16 cellular contexts compared by ENCODE assay signal in the genomic region with DNA sequence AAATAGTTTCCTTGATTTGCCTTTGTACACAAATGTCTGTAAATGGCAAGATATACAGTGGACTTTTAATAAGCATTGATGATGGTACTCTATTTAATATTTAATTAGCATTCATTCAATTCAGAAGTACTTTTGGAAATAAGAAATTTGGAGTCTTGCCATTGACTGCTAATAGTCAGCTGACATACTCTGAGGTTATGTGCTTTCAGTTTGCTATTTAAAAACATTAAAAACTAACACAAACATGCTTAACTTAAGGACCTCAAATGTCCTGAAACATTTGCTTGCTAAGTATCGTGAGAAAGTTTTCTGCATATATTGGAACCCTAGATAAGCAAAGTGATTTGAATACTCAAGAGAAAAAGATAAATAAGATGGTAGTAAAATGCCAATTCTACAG.
DNase-seq lines count a peak whose midpoint lies in the region; ATAC-seq and TF ChIP-seq lines count a peak whose summit lies in the region.
"Had no signal": no experiment of that assay in that cellular context is flagged by ENCODE, and none has a peak within 500 bp of the region (broad histone marks: within the 10 kb centered on the region; RNA-seq: fewer than 3 reads in every experiment).

No MANE protein-coding gene starts in this region.

- no peak for ATAC-seq in HG02610 (IDR thresholded peaks at IDR 0.05; ENCODE audit: unreplicated experiment)
- ATAC-seq: CD8-positive, alpha-beta T cell; HCT116 had no signal

- H3K4me3 ChIP-seq in choroid plexus epithelial cell (ENCODE audit: low read depth, low read length) (no peak overlapping the region), fibroblast of mammary gland (ENCODE audit: control insufficient read depth, low read depth, low read length) (no peak overlapping the region)
- H3K4me3 ChIP-seq: BLaER1 treated with 17β-estradiol and CSF1 and Interleukin-3, amounts not matched to agents 10 nM and 100 nM had no signal

- peak; percentile 4 for DNase-seq in EH (ENCODE audit: low read depth)
- peak; percentile 50 for DNase-seq in choroid plexus epithelial cell (ENCODE audit: low read depth)
- peak; percentile 12 for DNase-seq in fibroblast of mammary gland (ENCODE audit: low read depth)
- peak; percentile 53 for DNase-seq in renal cortical epithelial cell (ENCODE audit: low read depth)
- no peak for DNase-seq in GM19240 (ENCODE audit: insufficient read length, low spot score)
- DNase-seq in amniotic stem cell (lab: John Stamatoyannopoulos, UW) = no peak
- DNase-seq: Calu3; CD8-positive, alpha-beta T cell; DMS 273 treated with DMSO at 0.1 percent for 48 hours; DMS53; DND-41; GOT3; H7 had no signal

- TF ChIP-seq CTCF in choroid plexus epithelial cell (conservative IDR thresholded peaks at IDR 0.05; ENCODE audit: low read depth, low read length) (no peak), fibroblast of mammary gland (conservative IDR thresholded peaks at IDR 0.05; ENCODE audit: control insufficient read depth, insufficient read depth, low read depth, low read length) (no peak)

Comparison
In these comparisons a context has a peak if more than half of its experiments do, and no peak if none do; other contexts are left out.
1. DNase-seq: peak in EH (single experiment), choroid plexus epithelial cell (single experiment), fibroblast of mammary gland (single experiment) and renal cortical epithelial cell (single experiment); none in GM19240 (single experiment) and amniotic stem cell (single experiment).